In genomic region chr1:209106237-209106741, GRCh38 we compare ENCODE assay signal across 11 cellular contexts.
A peak's percentile ranks its signal among the peaks of the same experiment; 100 is the strongest.
DNase-seq lines count a peak whose midpoint lies in the region; ATAC-seq, FAIRE-seq and TF ChIP-seq lines count a peak whose summit lies in the region.
"Had no signal": no experiment of that assay in that cellular context is flagged by ENCODE, and none has a peak within 500 bp of the region (broad histone marks: within the 10 kb centered on the region; RNA-seq: fewer than 3 reads in every experiment).

No MANE protein-coding gene starts in this region.

- no peak overlapping the region for H2BK120ac ChIP-seq in mesenchymal stem cell (ENCODE audit: low read depth, low read length)

- no peak overlapping the region for H3K9ac ChIP-seq in mesenchymal stem cell (ENCODE audit: low read length)
- no peak overlapping the region for H3K9ac ChIP-seq in kidney (ENCODE audit: low read length in 2 of 2)

- peak; percentile 34 for DNase-seq in DMS153 treated with DMSO at 0.1 percent for 48 hours (lab: John Stamatoyannopoulos, UW; ENCODE audit: unreplicated experiment)
- DNase-seq in NCI-H1092 treated with DMSO at 0.1 percent for 48 hours (lab: John Stamatoyannopoulos, UW) = peak; percentile 78
- peak in 47 of 58 donors; percentile 4 to 73 (median 35) for DNase-seq in anterior cingulate cortex (lab: John Stamatoyannopoulos, UW)
- DNase-seq in mesenchymal stem cell = no peak
- no peak for DNase-seq in posterior vena cava (ENCODE audit: low spot score)
- no peak for DNase-seq in PC-9
- DNase-seq in kidney = no peak
- DNase-seq: GF-D8, T-cell had no signal

- 61% methylated on average over 8 of the region's 8 CpGs for WGBS in mesenchymal stem cell

- CTCF ChIA-PET in PC-9 (lab: Charles Lee) = no interaction called here

- H3K9me3 ChIP-seq in mesenchymal stem cell (ENCODE audit: control insufficient read depth, low read length) (no peaks in the 10 kb centered on the region), PC-9 (ENCODE audit: insufficient read depth, low read depth) (no peaks in the 10 kb centered on the region), kidney (ENCODE audit: control insufficient read depth in 1 of 2, low read length in 2 of 2) (no peaks in the 10 kb centered on the region)
- H3K9me3 ChIP-seq: neutrophil had no signal

- H3K4ac ChIP-seq in mesenchymal stem cell (ENCODE audit: low read depth in 1 of 2, low read length in 2 of 2) = no peak overlapping the region

- H3K4me2 ChIP-seq in mesenchymal stem cell (ENCODE audit: low read length, poor library complexity, severe bottlenecking) (no peak overlapping the region), PC-9 (no peak overlapping the region)

- H2AFZ ChIP-seq in mesenchymal stem cell (ENCODE audit: low read depth, low read length) (no peak overlapping the region), PC-9 (no peak overlapping the region)

- H3K4me1 ChIP-seq in mesenchymal stem cell (ENCODE audit: control insufficient read depth, insufficient read depth, low read depth, low read length) (peaks cover 10% of the 10 kb centered on the region), PC-9 (replicated peaks; ENCODE audit: insufficient read depth) (no peaks in the 10 kb centered on the region), kidney (ENCODE audit: control insufficient read depth in 1 of 2, insufficient read depth in 1 of 2, low read depth in 1 of 2, low read length in 2 of 2) (no peaks in the 10 kb centered on the region)

- H4K20me1 ChIP-seq in PC-9 (ENCODE audit: insufficient read depth) = no peaks in the 10 kb centered on the region

- H2AK5ac ChIP-seq in mesenchymal stem cell (ENCODE audit: low read length, severe bottlenecking) = peak overlapping the region; percentile 55

- H3K27me3 ChIP-seq in mesenchymal stem cell (ENCODE audit: control insufficient read depth in 1 of 2, insufficient read depth in 1 of 2, low read length in 2 of 2) (peaks cover 0 to 27% of the 10 kb centered on the region in 2 experiments), PC-9 (ENCODE audit: insufficient read depth, low read depth) (peaks cover 17% of the 10 kb centered on the region)
- H3K27me3 ChIP-seq: neutrophil had no signal

- no peak overlapping the region for H3K18ac ChIP-seq in mesenchymal stem cell (ENCODE audit: low read depth in 1 of 2, low read length in 2 of 2)

- no peak overlapping the region for H2BK15ac ChIP-seq in mesenchymal stem cell (ENCODE audit: low read depth, poor library complexity, severe bottlenecking)

- POLR2A ChIA-PET in PC-9 (lab: Charles Lee; ENCODE audit: unreplicated experiment) = interaction anchor here (0.5 kb wide), 1 partner anchor 238 kb away, joined by 3 read pairs; no protein-coding TSS in a partner anchor

- H4K8ac ChIP-seq in mesenchymal stem cell (ENCODE audit: low read length) = no peak overlapping the region

- no peak for FAIRE-seq in kidney (lab: Jason Lieb, UNC)

- no peaks in the 10 kb centered on the region for H3K79me2 ChIP-seq in PC-9 (ENCODE audit: low read depth)

- no peak overlapping the region for H3K14ac ChIP-seq in mesenchymal stem cell (ENCODE audit: low read length in 2 of 2)

- no peaks in the 10 kb centered on the region for H3K9me2 ChIP-seq in PC-9 (ENCODE audit: insufficient read depth)

- no peak overlapping the region for H2BK5ac ChIP-seq in mesenchymal stem cell (ENCODE audit: low read depth, low read length, poor library complexity, severe bottlenecking)

- TF ChIP-seq CTCF in PC-9 (conservative IDR thresholded peaks at IDR 0.05) = no peak
- TF ChIP-seq CTCF in kidney (IDR thresholded peaks at IDR 0.05; ENCODE audit: borderline replicate concordance, extremely low read depth, insufficient read depth) = no peak

- H3K79me1 ChIP-seq in mesenchymal stem cell (replicated peaks; ENCODE audit: low read length, poor library complexity, severe bottlenecking) = no peaks in the 10 kb centered on the region

- H3K4me3 ChIP-seq in mesenchymal stem cell (ENCODE audit: insufficient read depth in 1 of 2, low read depth in 1 of 2, low read length in 2 of 2) = no peak overlapping the region
- no peak overlapping the region for H3K4me3 ChIP-seq in PC-9
- H3K4me3 ChIP-seq in kidney (ENCODE audit: low read length in 2 of 2) = no peak overlapping the region

- H3K27ac ChIP-seq in mesenchymal stem cell (ENCODE audit: low read length, poor library complexity, severe bottlenecking) = peak overlapping the region; percentile 74
- H3K27ac ChIP-seq in PC-9 = no peak overlapping the region
- H3K27ac ChIP-seq in kidney (ENCODE audit: low read depth in 2 of 2, low read length in 2 of 2) = no peak overlapping the region
- H3K27ac ChIP-seq: neutrophil had no signal

- no TSS peak for BruUV-seq in PC-9 (replicated peaks; lab: Mats Ljungman, UMichigan)

- no peaks in the 10 kb centered on the region for H3F3A ChIP-seq in PC-9 (ENCODE audit: insufficient read depth, low read depth)

- H3K36me3 ChIP-seq in mesenchymal stem cell (ENCODE audit: control insufficient read depth in 1 of 2, insufficient read depth in 2 of 2, low read depth in 1 of 2, low read length in 2 of 2) (no peaks in the 10 kb centered on the region), PC-9 (ENCODE audit: low read depth) (no peaks in the 10 kb centered on the region), kidney (ENCODE audit: control insufficient read depth in 1 of 2, insufficient read depth in 2 of 2, low read length in 2 of 2) (no peaks in the 10 kb centered on the region)
- H3K36me3 ChIP-seq: neutrophil had no signal

- ATAC-seq in GM18520 (IDR thresholded peaks at IDR 0.05; ENCODE audit: unreplicated experiment) = no peak
- ATAC-seq: T-cell had no signal

- no peak overlapping the region for H2BK12ac ChIP-seq in mesenchymal stem cell (ENCODE audit: low read length in 2 of 2)

- intact Hi-C loops in posterior vena cava (cut with DNase I) = no loop called here
- intact Hi-C loops in PC-9 (cut with micrococcal nuclease; ENCODE audit: unreplicated experiment) = no loop called here
- intact Hi-C loops in kidney (cut with DNase I) = no loop called here

- H4K91ac ChIP-seq in mesenchymal stem cell (ENCODE audit: low read length) = no peak overlapping the region

- no peak overlapping the region for H3K23ac ChIP-seq in mesenchymal stem cell (ENCODE audit: low read length in 2 of 2)

Comparison
In these comparisons a context has a peak if more than half of its experiments do, and no peak if none do; other contexts are left out.
1. DNase-seq: peak in DMS153 treated with DMSO at 0.1 percent for 48 hours (single experiment), NCI-H1092 treated with DMSO at 0.1 percent for 48 hours (single experiment) and anterior cingulate cortex (47 of 58); none in mesenchymal stem cell (single experiment), posterior vena cava (single experiment), PC-9 (0 of 2) and kidney (single experiment).